Comparison of ENCODE assay signal across 1 cellular context in the genomic region with DNA sequence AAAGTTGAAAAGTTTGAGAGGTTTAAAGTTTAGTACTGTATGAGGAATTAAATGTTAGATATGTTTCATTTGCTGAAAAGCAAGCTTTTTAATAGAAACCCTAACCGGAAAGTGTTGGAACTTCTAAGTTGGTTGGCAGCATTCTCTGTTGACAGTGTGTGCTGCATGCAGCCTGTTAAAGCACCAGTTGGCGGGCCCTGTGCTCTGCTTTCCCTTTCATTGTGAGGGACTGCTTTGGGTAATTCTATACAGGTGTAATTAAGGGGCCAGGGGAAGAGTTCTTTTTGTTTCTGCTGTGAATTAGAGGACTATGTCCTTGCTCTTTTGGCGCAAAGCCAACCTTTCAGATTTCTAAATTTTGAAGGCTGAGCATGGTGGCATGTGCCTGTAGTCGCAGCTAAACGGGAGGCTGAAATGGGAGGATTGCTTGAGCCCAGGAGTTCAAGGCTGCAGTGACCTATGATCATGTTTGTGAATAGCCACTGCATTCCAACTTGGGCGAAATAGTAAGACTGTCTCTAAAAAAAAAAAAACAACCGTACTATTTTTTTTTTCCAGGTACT.
TF ChIP-seq lines count a peak whose summit lies in the region.

No MANE protein-coding gene starts in this region.

TF ChIP-seq in HepG2, 621 proteins besides CTCF, POLR2A, EP300 and RAD21:
- TF ChIP-seq LCORL (IDR thresholded peaks at IDR 0.05) (peak; percentile 44; the same call in 1 of the 2 replicates), LCORL (CRISPR knock-in tag; IDR thresholded peaks at IDR 0.05) (no peak), ZNF770 (CRISPR knock-in tag; IDR thresholded peaks at IDR 0.05) (peak; percentile 75)
- TF ChIP-seq, protein P1, sequence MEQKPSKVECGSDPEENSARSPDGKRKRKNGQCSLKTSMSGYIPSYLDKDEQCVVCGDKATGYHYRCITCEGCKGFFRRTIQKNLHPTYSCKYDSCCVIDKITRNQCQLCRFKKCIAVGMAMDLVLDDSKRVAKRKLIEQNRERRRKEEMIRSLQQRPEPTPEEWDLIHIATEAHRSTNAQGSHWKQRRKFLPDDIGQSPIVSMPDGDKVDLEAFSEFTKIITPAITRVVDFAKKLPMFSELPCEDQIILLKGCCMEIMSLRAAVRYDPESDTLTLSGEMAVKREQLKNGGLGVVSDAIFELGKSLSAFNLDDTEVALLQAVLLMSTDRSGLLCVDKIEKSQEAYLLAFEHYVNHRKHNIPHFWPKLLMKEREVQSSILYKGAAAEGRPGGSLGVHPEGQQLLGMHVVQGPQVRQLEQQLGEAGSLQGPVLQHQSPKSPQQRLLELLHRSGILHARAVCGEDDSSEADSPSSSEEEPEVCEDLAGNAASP (CRISPR knock-in tag; IDR thresholded peaks at IDR 0.05; ENCODE audit: borderline replicate concordance), result no peak
